In genomic region chr17:50111687-50112655, GRCh38 we compare ENCODE assay signal across 10 cellular contexts. TPM values are rescaled to one million over a fixed set of nuclear protein-coding genes. Genes with fewer than 3 reads are reported as not detected.
DNase-seq lines count a peak whose midpoint lies in the region; TF ChIP-seq lines count a peak whose summit lies in the region.
"Had no signal": no experiment of that assay in that cellular context is flagged by ENCODE, and none has a peak within 500 bp of the region (broad histone marks: within the 10 kb centered on the region; RNA-seq: fewer than 3 reads in every experiment).

No MANE protein-coding gene starts in this region.

- POLR2A ChIA-PET in RWPE1 (lab: Yijun Ruan, JAX; ENCODE audit: low non-redundant PET): interaction anchor here (0.5 kb wide), 1 partner anchor 88 kb away, joined by 3 read pairs; no protein-coding TSS in a partner anchor

- CTCF ChIA-PET in RWPE1 (lab: Yijun Ruan, JAX): interaction anchor here (0.5 to 1.3 kb wide), 5 partner anchors 12 to 90 kb away, joined by 3 to 5 read pairs (median 3); no protein-coding TSS in a partner anchor

- no peaks in the 10 kb centered on the region for H3K79me2 ChIP-seq in fibroblast of lung (ENCODE audit: control insufficient read depth, insufficient read depth, low read length)

- DNase-seq in RWPE1 (ENCODE audit: low spot score) (no peak), fibroblast of lung (ENCODE audit: low read depth in 2 of 2) (no peak), uterus (no peak), KG1 (lab: John Stamatoyannopoulos, UW) (no peak)
- DNase-seq in activated naive CD4-positive, alpha-beta T cell (lab: John Stamatoyannopoulos, UW): no peak
- DNase-seq in effector CD8-positive, alpha-beta T cell (lab: John Stamatoyannopoulos, UW): no peak
- DNase-seq: cortex of kidney, NCI-H1417 treated with DMSO at 0.1 percent for 48 hours, SIG-M5 had no signal

- TF ChIP-seq CTCF in RWPE1 (conservative IDR thresholded peaks at IDR 0.05; ENCODE audit: low read depth) (no peak), fibroblast of lung (conservative IDR thresholded peaks at IDR 0.05 in 1 of 2, IDR thresholded peaks at IDR 0.05 in 1 of 2; ENCODE audit: low read depth in 1 of 2, low read length in 2 of 2) (no peak), uterus (IDR thresholded peaks at IDR 0.05) (no peak)

- TF ChIP-seq POLR2A in uterus (IDR thresholded peaks at IDR 0.05): no peak

- H3K27ac ChIP-seq in RWPE1: peak overlapping the region; percentile 91
- H3K27ac ChIP-seq in fibroblast of lung (ENCODE audit: insufficient read depth, low read length): peak overlapping the region; percentile 15
- H3K27ac ChIP-seq in muscle layer of colon (ENCODE audit: low read depth, low read length): peak overlapping the region; percentile 83
- H3K27ac ChIP-seq in uterus: peak overlapping the region; percentile 63 to 65

- no peak overlapping the region for H3K4me2 ChIP-seq in fibroblast of lung (ENCODE audit: extremely low read depth, insufficient read depth, low read length)

- intact Hi-C loops in uterus (cut with DNase I; ENCODE audit: low total_unique reads): no loop called here

- no peak overlapping the region for H3K9ac ChIP-seq in fibroblast of lung (ENCODE audit: insufficient read depth, low read length)
- H3K9ac ChIP-seq in muscle layer of colon (ENCODE audit: low read length): peak overlapping the region; percentile 17

- H3K4me3 ChIP-seq in fibroblast of lung (replicated peaks in 1 of 4; ENCODE audit: control extremely low read depth in 1 of 4, insufficient read depth in 1 of 4, low read depth in 3 of 4, low read length in 4 of 4) (no peak overlapping the region), muscle layer of colon (ENCODE audit: low read depth in 1 of 2, low read length in 2 of 2) (no peak overlapping the region), uterus (no peak overlapping the region)

- no peaks in the 10 kb centered on the region for H3K9me3 ChIP-seq in fibroblast of lung (ENCODE audit: control insufficient read depth, insufficient read depth, low read depth, low read length)
- H3K9me3 ChIP-seq in muscle layer of colon (ENCODE audit: low read length): no peaks in the 10 kb centered on the region
- H3K9me3 ChIP-seq in uterus: no peaks in the 10 kb centered on the region

- H3K4me1 ChIP-seq in fibroblast of lung (ENCODE audit: control insufficient read depth, extremely low read depth, insufficient read depth, low read length): peaks cover 7% of the 10 kb centered on the region
- peaks cover 25% of the 10 kb centered on the region for H3K4me1 ChIP-seq in muscle layer of colon (ENCODE audit: insufficient read depth, low read length)
- peaks cover 0 to 12% of the 10 kb centered on the region in 2 donors for H3K4me1 ChIP-seq in uterus

- H3K27me3 ChIP-seq in fibroblast of lung (ENCODE audit: control insufficient read depth, insufficient read depth, low read length): no peaks in the 10 kb centered on the region
- peaks cover 0 to under 1% of the 10 kb centered on the region in 2 donors for H3K27me3 ChIP-seq in muscle layer of colon (ENCODE audit: control insufficient read depth in 1 of 2, insufficient read depth in 2 of 2, low read length in 2 of 2)
- H3K27me3 ChIP-seq in uterus: no peaks in the 10 kb centered on the region

- no peaks in the 10 kb centered on the region for H4K20me1 ChIP-seq in fibroblast of lung (ENCODE audit: control insufficient read depth, extremely low read depth, insufficient read depth, low read length)

- peaks cover 1% of the 10 kb centered on the region for H3K36me3 ChIP-seq in fibroblast of lung (ENCODE audit: control insufficient read depth, insufficient read depth, low read length)
- H3K36me3 ChIP-seq in muscle layer of colon (ENCODE audit: insufficient read depth, low read length): peaks cover 32% of the 10 kb centered on the region
- no peaks in the 10 kb centered on the region for H3K36me3 ChIP-seq in uterus

- no peak overlapping the region for H2AFZ ChIP-seq in fibroblast of lung (ENCODE audit: low read length)

RNA-seq across cellular contexts. Expression of gene PDK2, which starts 16.8 kb away (rescaled TPM):
- total RNA-seq in fibroblast of lung (19.2 and 19.3 TPM in 2 replicates), uterus (10 to 100 TPM; 12.9 to 62.6 (median 32.4) TPM)
- 41.0 and 44.6 TPM in 2 replicates for polyA plus RNA-seq in fibroblast of lung
- 27.6 and 28.3 TPM in 2 replicates for polyA plus RNA-seq in fibroblast of lung (2012)
- 178 and 230 TPM in 2 replicates for polyA minus RNA-seq in fibroblast of lung (ENCODE audit: low replicate concordance)

RNA-seq across cellular contexts. Expression of gene SAMD14, which starts 18.0 kb away (rescaled TPM):
- total RNA-seq in fibroblast of lung (2.1 and 2.3 TPM in 2 replicates), uterus (10 to 100 TPM in 1 of 4 donors, 1 to 10 TPM in 2, not detected in 1; 2.3 to 11.3 (median 6.2) TPM)
- 1.4 and 3.8 TPM in 2 replicates for polyA plus RNA-seq in fibroblast of lung
- polyA plus RNA-seq in fibroblast of lung (2012): 6.5 and 13.5 TPM in 2 replicates
- polyA minus RNA-seq in fibroblast of lung (ENCODE audit: low replicate concordance): 2.1 and 14.8 TPM in 2 replicates

RNA-seq across cellular contexts. Expression of gene PPP1R9B, which starts 38.5 kb away (rescaled TPM):
- total RNA-seq in fibroblast of lung: 41.5 and 45.5 TPM in 2 replicates
- 22.1 and 26.0 TPM in 2 replicates for polyA plus RNA-seq in fibroblast of lung
- polyA plus RNA-seq in fibroblast of lung (2012): 37.9 and 40.6 TPM in 2 replicates
- polyA minus RNA-seq in fibroblast of lung (ENCODE audit: low replicate concordance): 25.3 and 28.3 TPM in 2 replicates
- total RNA-seq in uterus: 10 to 100 TPM in 3 of 4 donors, 1 to 10 TPM in 1; 9.2 to 65.3 (median 20.6) TPM

RNA-seq across cellular contexts. Expression of gene SGCA, which starts 53.8 kb away (rescaled TPM):
- total RNA-seq in fibroblast of lung (4.1 and 4.3 TPM in 2 replicates), uterus (100 to 1,000 TPM in 1 of 4 donors, 10 to 100 TPM in 1, under 1 TPM in 1, not detected in 1; 0.90 to 119 (median 19.6) TPM)
- polyA plus RNA-seq in fibroblast of lung: 1.4 and 1.6 TPM in 2 replicates
- 5.2 and 8.8 TPM in 2 replicates for polyA plus RNA-seq in fibroblast of lung (2012)
- polyA minus RNA-seq in fibroblast of lung (ENCODE audit: low replicate concordance): 1.7 and 5.6 TPM in 2 replicates

RNA-seq across cellular contexts. Expression of gene ITGA3, which starts 56.1 kb away (rescaled TPM):
- 89.1 and 269 TPM in 2 replicates for total RNA-seq in fibroblast of lung
- polyA plus RNA-seq in fibroblast of lung: 67.3 and 76.6 TPM in 2 replicates
- 120 and 129 TPM in 2 replicates for polyA plus RNA-seq in fibroblast of lung (2012)
- 307 and 449 TPM in 2 replicates for polyA minus RNA-seq in fibroblast of lung (ENCODE audit: low replicate concordance)
- total RNA-seq in uterus: 10 to 100 TPM; 14.3 to 73.1 (median 33.4) TPM

Comparison
In these comparisons a context has a peak if more than half of its experiments do, and no peak if none do; other contexts are left out.
1. H3K27ac ChIP-seq: peak in every context shown above with its lines; median percentile 91 in RWPE1; 83 in muscle layer of colon; 64 in uterus; 15 in fibroblast of lung.